In the genomic region with DNA sequence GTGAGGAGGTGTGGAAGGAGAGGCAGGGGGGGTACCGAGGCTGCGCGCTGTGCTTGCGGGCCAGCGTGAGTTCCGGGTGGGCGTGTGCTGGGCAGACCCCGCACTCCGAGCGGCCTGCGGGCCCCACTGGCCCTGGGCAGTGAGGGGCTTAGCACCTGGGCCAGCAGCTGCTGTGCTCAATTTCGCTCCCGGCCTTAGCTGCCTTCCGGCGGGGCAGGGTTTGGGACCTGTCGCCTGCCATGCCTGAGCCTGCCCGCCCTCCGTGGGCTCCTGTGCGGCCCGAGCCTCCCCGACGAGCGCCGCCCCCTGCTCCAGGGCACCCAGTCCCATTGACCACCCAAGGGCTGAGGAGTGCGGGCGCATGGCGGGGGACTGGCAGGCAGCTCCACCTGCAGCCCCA, we compare ENCODE assay signal across 1 cellular context. TPM values are rescaled to one million over a fixed set of nuclear protein-coding genes. Genes with fewer than 3 reads are reported as not detected.
"Had no signal": no experiment of that assay in that cellular context is flagged by ENCODE, and none has a peak within 500 bp of the region (broad histone marks: within the 10 kb centered on the region; RNA-seq: fewer than 3 reads in every experiment).

No MANE protein-coding gene starts in this region.

RNA-seq across cellular contexts. Expression of a gene that starts 45.5 kb away (rescaled TPM):
- total RNA-seq: astrocyte had no signal
